Comparison of ENCODE assay signal across 8 cellular contexts in genomic region chr3:53252105-53252946, GRCh38. TPM values are rescaled to one million over a fixed set of nuclear protein-coding genes. Genes with fewer than 3 reads are reported as not detected.
A peak's percentile ranks its signal among the peaks of the same experiment; 100 is the strongest.
DNase-seq lines count a peak whose midpoint lies in the region; FAIRE-seq and TF ChIP-seq lines count a peak whose summit lies in the region.

No MANE protein-coding gene starts in this region.

- H3K9me3 ChIP-seq in small intestine (ENCODE audit: control insufficient read depth, low read depth), result no peaks in the 10 kb centered on the region

- intact Hi-C loops in CD14-positive monocyte (cut with micrococcal nuclease), result loop anchor here (5.0 to 10.0 kb wide), 2 partner anchors 150 to 358 kb away; partner anchors contain the start of gene STIMATE (in 1 of the 2)

- peak overlapping the region; percentile 44 for H3K56ac ChIP-seq in mesendoderm (ENCODE audit: low read length)

- H3K9ac ChIP-seq in KMS-11, result no peak overlapping the region
- H3K9ac ChIP-seq in mesendoderm (ENCODE audit: low read length), result peak overlapping the region; percentile 29

- peaks cover 2% of the 10 kb centered on the region for H3K79me1 ChIP-seq in mesendoderm (ENCODE audit: low read length)

- H3K4me1 ChIP-seq in KMS-11 (ENCODE audit: low read depth, poor library complexity, severe bottlenecking) (peaks cover 50% of the 10 kb centered on the region), mesendoderm (ENCODE audit: control insufficient read depth, low read depth, low read length) (peaks cover 6% of the 10 kb centered on the region), small intestine (ENCODE audit: control insufficient read depth in 2 of 2, insufficient read depth in 1 of 2, low read depth in 1 of 2, low read length in 1 of 2) (peaks cover 3 to 20% of the 10 kb centered on the region in 2 donors)

- DNase-seq in CD14-positive monocyte (ENCODE audit: low spot score), result no peak
- DNase-seq in astrocyte of the spinal cord (ENCODE audit: low read depth, low spot score), result no peak
- DNase-seq in mesendoderm, result peak; percentile 72
- DNase-seq in HK-2 (ENCODE audit: unreplicated experiment), result no peak
- DNase-seq in NCI-H2196 treated with DMSO at 0.1 percent for 48 hours (lab: John Stamatoyannopoulos, UW; ENCODE audit: unreplicated experiment), result no peak
- no peak for DNase-seq in small intestine
- DNase-seq in HPDE6-E6E7 (ENCODE audit: extremely low spot score), result no peak

- H3K18ac ChIP-seq in mesendoderm (ENCODE audit: low read length), result no peak overlapping the region

- no peak for FAIRE-seq in small intestine (lab: Jason Lieb, UNC)

- H3K4me1 Mint-ChIP-seq in CD14-positive monocyte, result peaks cover 67% of the 10 kb centered on the region

- H4K8ac ChIP-seq in mesendoderm (ENCODE audit: low read depth, low read length), result no peak overlapping the region

- peak overlapping the region; percentile 94 to 96 for H3K4me3 Mint-ChIP-seq in CD14-positive monocyte

- no peak overlapping the region for H2BK15ac ChIP-seq in mesendoderm (replicated peaks; ENCODE audit: low read depth)

- no peaks in the 10 kb centered on the region for H3K9me3 Mint-ChIP-seq in CD14-positive monocyte

- H3K4me3 ChIP-seq in KMS-11 (IDR thresholded peaks at IDR 0.05; ENCODE audit: insufficient read depth, low read depth, low read length) (no peak overlapping the region), astrocyte of the spinal cord (ENCODE audit: low read depth, low read length) (peak overlapping the region; percentile 7), mesendoderm (ENCODE audit: low read length) (no peak overlapping the region), small intestine (ENCODE audit: low read depth in 1 of 2, low read length in 2 of 2) (no peak overlapping the region)

- H2BK5ac ChIP-seq in mesendoderm (ENCODE audit: low read length), result no peak overlapping the region

- no peak overlapping the region for H2AK5ac ChIP-seq in mesendoderm (ENCODE audit: low read length)

- peak overlapping the region; percentile 96 to 100 (median 99) for H3K27ac Mint-ChIP-seq in CD14-positive monocyte

- no peak overlapping the region for H2BK120ac ChIP-seq in mesendoderm (ENCODE audit: low read depth, low read length)

- peaks cover 0 to 2% (median 0%) of the 10 kb centered on the region in 3 donors for H3K27me3 Mint-ChIP-seq in CD14-positive monocyte (ENCODE audit: low read depth in 3 of 3)

- H3K4me2 ChIP-seq in KMS-11 (peak overlapping the region; percentile 21; the same call in 1 of the 2 replicates), mesendoderm (ENCODE audit: low read length) (peak overlapping the region; percentile 34)

- H4K5ac ChIP-seq in mesendoderm (ENCODE audit: low read length), result no peak overlapping the region

- WGBS in mesendoderm (ENCODE audit: extremely low coverage, insufficient coverage, low lambda C conversion rate), result no CpG with 5 or more reads among the region's 10 CpGs
- 32 to 48% (median 41%) methylated on average over 10 of the region's 10 CpGs for WGBS in small intestine, 3 donors

- TF ChIP-seq CTCF in CD14-positive monocyte (IDR thresholded peaks at IDR 0.05) (no peak), KMS-11 (conservative IDR thresholded peaks at IDR 0.05; ENCODE audit: low read depth, low read length) (no peak), astrocyte of the spinal cord (IDR thresholded peaks at IDR 0.05; ENCODE audit: low read depth, low read length) (no peak)

- no peak overlapping the region for H3K23ac ChIP-seq in mesendoderm (ENCODE audit: low read length)

- H3K27me3 ChIP-seq in KMS-11 (ENCODE audit: insufficient read depth, low read depth), result no peaks in the 10 kb centered on the region
- no peaks in the 10 kb centered on the region for H3K27me3 ChIP-seq in mesendoderm (ENCODE audit: insufficient read depth, low read length, poor library complexity)
- H3K27me3 ChIP-seq in small intestine (ENCODE audit: control insufficient read depth in 2 of 2, insufficient read depth in 2 of 2, low read length in 2 of 2), result no peaks in the 10 kb centered on the region

- H3K36me3 ChIP-seq in KMS-11 (ENCODE audit: insufficient read depth), result no peaks in the 10 kb centered on the region
- no peaks in the 10 kb centered on the region for H3K36me3 ChIP-seq in mesendoderm (ENCODE audit: control insufficient read depth, insufficient read depth, low read length)
- H3K36me3 ChIP-seq in small intestine (ENCODE audit: control insufficient read depth in 2 of 2, insufficient read depth in 2 of 2, low read length in 2 of 2), result no peaks in the 10 kb centered on the region

- in situ Hi-C loops in astrocyte of the spinal cord (cut with HindIII; ENCODE audit: low sequenced_read_pairs), result no loop called here

- peaks cover 17 to 21% of the 10 kb centered on the region in 2 donors for H3K36me3 Mint-ChIP-seq in CD14-positive monocyte

- peaks cover 49% of the 10 kb centered on the region for H4K20me1 ChIP-seq in KMS-11 (ENCODE audit: insufficient read depth)

- H3K4ac ChIP-seq in mesendoderm (ENCODE audit: low read depth, low read length), result no peak overlapping the region

- H2AFZ ChIP-seq in KMS-11 (ENCODE audit: low read depth), result no peak overlapping the region

- H3K27ac ChIP-seq in KMS-11, result no peak overlapping the region
- no peak overlapping the region for H3K27ac ChIP-seq in mesendoderm (ENCODE audit: low read depth, low read length)
- peak overlapping the region in 1 of 2 donors; percentile 63 for H3K27ac ChIP-seq in small intestine (ENCODE audit: low read depth in 1 of 2, low read length in 1 of 2)

- H3K79me2 ChIP-seq in KMS-11 (ENCODE audit: insufficient read depth, low read depth), result peaks cover 82% of the 10 kb centered on the region
- H3K79me2 ChIP-seq in mesendoderm (ENCODE audit: control insufficient read depth, insufficient read depth, low read length), result peaks cover 83% of the 10 kb centered on the region

RNA-seq across cellular contexts. Expression of gene TKT, which starts 3.5 kb away (rescaled TPM):
- 100 to 1,000 TPM; 562 to 582 TPM for polyA plus RNA-seq in CD14-positive monocyte
- polyA plus RNA-seq in mesendoderm (2013, experiment 1 of 2), result 502 TPM
- 522 TPM for polyA plus RNA-seq in mesendoderm (2013, experiment 2 of 2)
- 100 to 1,000 TPM in 1 of 3 donors, 10 to 100 TPM in 2; 58.8 to 407 (median 92.1) TPM for polyA plus RNA-seq in small intestine
